12 cellular contexts compared by ENCODE assay signal in genomic region chr4:7904108-7904516, GRCh38. TPM values are rescaled to one million over a fixed set of nuclear protein-coding genes. Genes with fewer than 3 reads are reported as not detected.
DNase-seq lines count a peak whose midpoint lies in the region; TF ChIP-seq lines count a peak whose summit lies in the region.
"Had no signal": no experiment of that assay in that cellular context is flagged by ENCODE, and none has a peak within 500 bp of the region (broad histone marks: within the 10 kb centered on the region; RNA-seq: fewer than 3 reads in every experiment).

No MANE protein-coding gene starts in this region.

- no peak overlapping the region for H3K4me3 Mint-ChIP-seq in neural progenitor cell
- H3K4me3 Mint-ChIP-seq: CD8-positive, alpha-beta T cell; IgD-negative memory B cell had no signal

- no peak overlapping the region for H3K9ac ChIP-seq in neural progenitor cell

- H3K27me3 ChIP-seq in dorsolateral prefrontal cortex (peaks cover 0 to 5% (median 0%) of the 10 kb centered on the region in 45 donors), neural progenitor cell (no peaks in the 10 kb centered on the region)

- no peaks in the 10 kb centered on the region for H3K9me3 ChIP-seq in neural progenitor cell (ENCODE audit: low read depth)

- intact Hi-C loops in dorsolateral prefrontal cortex (cut with DNase I), result no loop called here

- peak; percentile 96 for DNase-seq in AG10803 (ENCODE audit: low read depth)
- DNase-seq in NCI-H526 (lab: John Stamatoyannopoulos, UW), result peak; percentile 47 to 54
- DNase-seq in dorsolateral prefrontal cortex, result peak in 2 of 10 donors; percentile 42 to 48
- DNase-seq in neural progenitor cell (ENCODE audit: low spot score), result no peak
- DNase-seq in pons (ENCODE audit: low spot score), result no peak
- no peak for DNase-seq in NCI-H2171 (lab: John Stamatoyannopoulos, UW)
- no peak for DNase-seq in NCI-H2196 treated with DMSO at 0.1 percent for 48 hours (lab: John Stamatoyannopoulos, UW; ENCODE audit: unreplicated experiment)
- no peak for DNase-seq in activated CD4-positive, alpha-beta T cell treated with anti-CD3 and anti-CD28 coated beads, Interleukin-2, amount 50 U/mL, for 48 hours
- DNase-seq: activated CD8-positive, alpha-beta memory T cell treated with anti-CD3 and anti-CD28 coated beads for 24 hours; CD8-positive, alpha-beta T cell; NCI-H446 treated with DMSO at 0.1 percent for 48 hours had no signal

- H3F3A ChIP-seq in neural progenitor cell (ENCODE audit: low read depth), result no peaks in the 10 kb centered on the region

- H3K4me2 ChIP-seq in neural progenitor cell, result no peak overlapping the region

- H2AFZ ChIP-seq in neural progenitor cell (replicated peaks), result no peak overlapping the region

- H3K9me3 Mint-ChIP-seq in neural progenitor cell, result no peaks in the 10 kb centered on the region
- H3K9me3 Mint-ChIP-seq: CD8-positive, alpha-beta T cell had no signal

- H3K27ac ChIP-seq in dorsolateral prefrontal cortex (peak overlapping the region in 51 of 59 donors; percentile 4 to 92 (median 73)), neural progenitor cell (no peak overlapping the region)

- H3K36me3 Mint-ChIP-seq in neural progenitor cell, result no peaks in the 10 kb centered on the region
- H3K36me3 Mint-ChIP-seq: IgD-negative memory B cell had no signal

- peak overlapping the region; percentile 57 for H3K27ac Mint-ChIP-seq in neural progenitor cell
- H3K27ac Mint-ChIP-seq: CD8-positive, alpha-beta T cell; IgD-negative memory B cell had no signal

- H3K4me3 ChIP-seq in AG10803 (ENCODE audit: low read length), result peak overlapping the region; percentile 1
- peak overlapping the region in 1 of 59 donors; percentile 17 for H3K4me3 ChIP-seq in dorsolateral prefrontal cortex
- H3K4me3 ChIP-seq in neural progenitor cell, result no peak overlapping the region

- H4K20me1 ChIP-seq in neural progenitor cell (ENCODE audit: low read depth), result peaks cover 20% of the 10 kb centered on the region

- TF ChIP-seq CTCF in AG10803 (conservative IDR thresholded peaks at IDR 0.05; ENCODE audit: low read length), result no peak
- TF ChIP-seq CTCF in dorsolateral prefrontal cortex (IDR thresholded peaks at IDR 0.05 in 54 of 56, conservative IDR thresholded peaks at IDR 0.05 in 2 of 56; ENCODE audit: low read depth in 1 of 56, partially characterized antibody in 56 of 56), result no peak
- no peak for TF ChIP-seq CTCF in neural progenitor cell (IDR thresholded peaks at IDR 0.05)

- peaks cover 74% of the 10 kb centered on the region for H3K4me1 Mint-ChIP-seq in neural progenitor cell

- H3K36me3 ChIP-seq in neural progenitor cell, result no peaks in the 10 kb centered on the region

- peaks cover 21% of the 10 kb centered on the region for H3K79me2 ChIP-seq in neural progenitor cell (ENCODE audit: low read depth)

- H3K27me3 Mint-ChIP-seq in neural progenitor cell (ENCODE audit: insufficient read depth, low read depth), result peaks cover 2% of the 10 kb centered on the region

- H3K4me1 ChIP-seq in neural progenitor cell, result peaks cover 51% of the 10 kb centered on the region

RNA-seq across cellular contexts. Expression of gene AFAP1, which starts 35.5 kb away (rescaled TPM):
- total RNA-seq in dorsolateral prefrontal cortex, result 10 to 100 TPM; 16.0 to 44.2 (median 28.5) TPM
- total RNA-seq in neural progenitor cell (ENCODE audit: low replicate concordance), result 6.7 and 8.2 TPM in 2 replicates

Comparison
In these comparisons a context has a peak if more than half of its experiments do, and no peak if none do; other contexts are left out.
1. DNase-seq: peak in AG10803 (single experiment) and NCI-H526 (2 of 2); none in neural progenitor cell (single experiment), pons (single experiment), NCI-H2171 (single experiment), NCI-H2196 treated with DMSO at 0.1 percent for 48 hours (single experiment) and activated CD4-positive, alpha-beta T cell treated with anti-CD3 and anti-CD28 coated beads, Interleukin-2, amount 50 U/mL, for 48 hours (0 of 2).